In the genomic region with DNA sequence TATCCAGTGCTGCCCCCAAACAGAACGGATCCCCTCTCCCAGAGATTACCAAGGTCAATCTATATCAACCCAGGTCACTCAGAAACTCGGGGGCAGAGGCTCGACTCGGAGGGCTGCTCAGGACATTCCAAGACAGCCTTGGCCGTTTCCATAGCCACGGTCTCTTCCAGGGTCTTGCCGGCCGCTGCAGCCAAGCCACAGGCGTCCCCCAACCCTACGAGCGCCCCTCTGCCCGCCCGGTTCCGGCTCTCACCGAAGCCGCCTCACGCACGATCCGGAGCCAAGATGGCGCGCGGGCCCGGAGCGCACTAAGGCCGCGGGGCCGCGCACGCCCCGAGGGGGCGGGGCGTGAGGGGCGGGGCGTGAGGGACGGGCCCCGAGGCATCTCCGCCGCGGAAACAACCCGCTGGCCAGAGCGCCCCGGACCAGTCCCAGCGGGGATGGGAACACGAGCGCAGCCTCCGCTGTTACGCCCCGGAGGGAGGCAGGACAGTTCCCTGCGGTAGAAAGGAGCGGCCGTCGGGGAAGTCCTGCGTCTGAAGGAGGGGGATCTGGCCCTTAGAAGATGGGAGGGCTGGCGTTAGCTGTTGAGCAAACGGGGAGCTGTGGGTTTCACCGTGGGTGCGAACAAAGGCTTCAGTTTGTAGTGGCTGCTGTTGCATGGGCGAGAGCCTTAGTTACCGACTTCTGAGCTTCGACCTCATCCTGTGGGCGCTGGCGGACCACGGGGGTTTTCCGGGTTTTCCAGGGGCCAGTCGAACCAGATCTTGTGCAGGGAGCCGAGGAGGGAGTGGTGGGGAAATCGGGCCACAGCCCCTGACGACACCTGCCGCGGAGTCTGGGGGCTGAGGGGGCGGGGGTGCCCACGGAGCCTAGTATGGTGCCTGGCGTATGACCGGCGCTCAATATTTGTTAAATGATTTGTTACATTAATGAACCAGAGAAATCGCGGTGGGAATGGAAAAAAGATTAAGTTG, we compare ENCODE assay signal across 8 cellular contexts. TPM values are rescaled to one million over a fixed set of nuclear protein-coding genes. Genes with fewer than 3 reads are reported as not detected.
DNase-seq lines count a peak whose midpoint lies in the region; ATAC-seq, FAIRE-seq and TF ChIP-seq lines count a peak whose summit lies in the region.

A gene with protein sequence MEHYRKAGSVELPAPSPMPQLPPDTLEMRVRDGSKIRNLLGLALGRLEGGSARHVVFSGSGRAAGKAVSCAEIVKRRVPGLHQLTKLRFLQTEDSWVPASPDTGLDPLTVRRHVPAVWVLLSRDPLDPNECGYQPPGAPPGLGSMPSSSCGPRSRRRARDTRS (minus strand): TSS at position 287 of the 977 bp plus-strand sequence. CDS start 801 bp downstream, outside the sequence.

- WGBS in adipose tissue, 3 donors: 0 to 1% (median 1%) methylated on average over 75 to 77 of the region's 77 CpGs
- WGBS in heart left ventricle, 4 donors: 0 to 1% (median 1%) methylated on average over 22 to 77 of the region's 77 CpGs

- no peak for FAIRE-seq in H54 (lab: Jason Lieb, UNC)

- DNase-seq in GM03348 (ENCODE audit: low spot score) (peak; percentile 98), H54 (ENCODE audit: insufficient read length, low spot score) (peak; percentile 79), MG63 (peak; percentile 79), T-cell (peak; percentile 59 to 87 (median 79)), heart left ventricle (peak; percentile 90 to 95 (median 92)), posterior cingulate gyrus (peak; percentile 62 to 96 (median 82)), type B pancreatic cell (ENCODE audit: extremely low spot score, unreplicated experiment) (peak; percentile 86)

- no peaks in the 10 kb centered on the region for H3K27me3 Mint-ChIP-seq in T-cell
- no peaks in the 10 kb centered on the region for H3K27me3 Mint-ChIP-seq in type B pancreatic cell

- CTCF ChIA-PET in T-cell (lab: Charles Lee): interaction anchor here (1.0 to 2.6 kb wide), 5 partner anchors 8 to 53 kb away, joined by 3 to 25 read pairs (median 7); a partner anchor contains a TSS

- peak within 1 kb of the TSS; percentile 79 to 89 (median 80) for H3K4me3 Mint-ChIP-seq in T-cell
- peak within 1 kb of the TSS; percentile 93 for H3K4me3 Mint-ChIP-seq in type B pancreatic cell

- peak; percentile 93 to 96 (median 93) for ATAC-seq in T-cell (replicated peaks in 1 of 4)
- peak; percentile 93 to 97 (median 96) for ATAC-seq in heart left ventricle

- H3K27ac ChIP-seq in adipose tissue (ENCODE audit: low read depth, low read length): peak within 1 kb of the TSS; percentile 21
- H3K27ac ChIP-seq in heart left ventricle: peak within 1 kb of the TSS; percentile 81 to 97 (median 93)

- POLR2A ChIA-PET in T-cell (lab: Charles Lee): interaction anchor here in 1 of 2 donors (0.9 kb wide), 1 partner anchor 26 kb away, joined by 3 read pairs; a partner anchor contains a TSS

- H3K27me3 ChIP-seq in MG63: no peaks in the 10 kb centered on the region
- H3K27me3 ChIP-seq in heart left ventricle: no peaks in the 10 kb centered on the region

- TF ChIP-seq CTCF in heart left ventricle (IDR thresholded peaks at IDR 0.05) (no peak), type B pancreatic cell (conservative IDR thresholded peaks at IDR 0.05) (no peak)

- H3K9me3 ChIP-seq in MG63 (no peaks in the 10 kb centered on the region), heart left ventricle (no peaks in the 10 kb centered on the region)

- peak; percentile 65 for TF ChIP-seq POLR2A in H54 (IDR thresholded peaks at IDR 0.05; ENCODE audit: low read depth, low read length)
- TF ChIP-seq POLR2A in heart left ventricle (IDR thresholded peaks at IDR 0.05): peak in 1 of 2 donors; percentile 95

- peak within 1 kb of the TSS; percentile 71 for H3K4me3 ChIP-seq in MG63
- peak within 1 kb of the TSS; percentile 64 to 95 (median 82) for H3K4me3 ChIP-seq in heart left ventricle

- H3K4me1 Mint-ChIP-seq in T-cell (peaks cover 19 to 28% (median 25%) of the 10 kb centered on the region in 3 donors), type B pancreatic cell (ENCODE audit: unreplicated experiment) (peaks cover 23% of the 10 kb centered on the region)

- intact Hi-C loops in heart left ventricle (cut with DNase I): loop anchor here in 6 of 10 donors (1.0 to 10.0 kb wide), 6 partner anchors 21 to 157 kb away; a partner anchor contains a TSS
- intact Hi-C loops in posterior cingulate gyrus (cut with DNase I): loop anchor here (1.0 kb wide), 1 partner anchor 22 kb away; no protein-coding TSS in a partner anchor

- H3K36me3 Mint-ChIP-seq in T-cell: peaks cover 25% of the 10 kb centered on the region
- peaks cover 11% of the 10 kb centered on the region for H3K36me3 Mint-ChIP-seq in type B pancreatic cell

- H3K9me3 Mint-ChIP-seq in T-cell: no peaks in the 10 kb centered on the region
- no peaks in the 10 kb centered on the region for H3K9me3 Mint-ChIP-seq in type B pancreatic cell

- peaks cover under 1% of the 10 kb centered on the region; the same call in 1 of the 2 replicates for H3K36me3 ChIP-seq in MG63
- peaks cover 0 to 39% (median 33%) of the 10 kb centered on the region in 9 donors for H3K36me3 ChIP-seq in heart left ventricle

- peak within 1 kb of the TSS; percentile 90 to 94 for H3K27ac Mint-ChIP-seq in T-cell
- peak within 1 kb of the TSS; percentile 92 for H3K27ac Mint-ChIP-seq in type B pancreatic cell

- peaks cover 0 to 29% (median 24%) of the 10 kb centered on the region in 12 donors for H3K4me1 ChIP-seq in heart left ventricle

RNA-seq across cellular contexts. Expression of the gene that starts here (rescaled TPM):
- total RNA-seq in MG63 (2014; rRNA removed; shearing (Covaris generic); ENCODE audit: low replicate concordance): 18.7 and 30.0 TPM in 2 replicates
- total RNA-seq in T-cell (10 to 100 TPM in 4 of 5 donors, 1 to 10 TPM in 1; 9.3 to 28.6 (median 22.5) TPM), heart left ventricle (10 to 100 TPM; 22.5 to 79.2 (median 38.3) TPM), type B pancreatic cell (ENCODE audit: low replicate concordance) (30.2 and 31.8 TPM in 2 replicates)
- polyA plus RNA-seq in adipose tissue (10 to 100 TPM; 25.6 to 31.9 (median 28.2) TPM), heart left ventricle (10 to 100 TPM; 31.7 to 59.9 TPM)

Comparison
In these comparisons a context has a peak if more than half of its experiments do, and no peak if none do; other contexts are left out.
1. Peak in every context shown above with its lines: DNase-seq, ATAC-seq, H3K4me3 ChIP-seq and H3K27ac ChIP-seq.